Comparison of ENCODE assay signal across 8 cellular contexts in the genomic region with DNA sequence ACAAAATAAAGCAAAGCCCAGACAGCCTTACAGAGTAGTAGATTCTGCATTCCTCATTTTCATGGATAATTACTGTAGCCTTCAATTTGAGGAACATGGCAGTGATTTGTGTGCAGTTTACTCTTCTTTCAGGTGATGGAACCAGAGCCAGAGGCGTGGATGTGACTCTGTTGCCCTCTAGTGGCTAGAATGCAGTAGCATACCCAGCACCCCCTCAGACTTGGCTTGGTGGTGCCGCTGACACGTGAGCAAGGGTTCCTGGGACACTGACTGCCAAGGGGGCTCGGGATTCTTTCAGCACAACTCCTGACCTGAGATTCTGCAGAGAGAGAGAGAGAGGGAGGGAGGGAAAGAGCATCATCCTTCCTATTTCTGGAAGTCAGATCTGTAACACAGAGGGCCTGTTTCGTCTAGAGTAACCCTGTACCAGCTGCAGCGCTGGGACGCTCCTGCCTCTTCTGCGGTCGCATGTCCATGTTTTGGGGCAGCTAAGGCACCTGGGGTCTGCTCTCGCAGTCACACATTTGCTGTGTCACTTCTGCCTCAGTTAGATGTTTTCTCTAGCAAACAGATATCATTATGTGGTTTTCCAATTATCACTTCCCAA.
DNase-seq lines count a peak whose midpoint lies in the region; ATAC-seq and TF ChIP-seq lines count a peak whose summit lies in the region.

No MANE protein-coding gene starts in this region.

- H3K9me3 ChIP-seq in OCI-LY3 (ENCODE audit: insufficient read depth, low read length) (no peaks in the 10 kb centered on the region), ovary (no peaks in the 10 kb centered on the region)

- DNase-seq in Daoy (ENCODE audit: low read depth) (peak; percentile 46), HS-5 (ENCODE audit: low read depth) (peak; percentile 25), glomerular visceral epithelial cell (ENCODE audit: extremely low spot score) (peak; percentile 49), ovary (peak in 4 of 5 donors; percentile 11 to 30 (median 16)), GOT3 (lab: John Stamatoyannopoulos, UW) (no peak)
- DNase-seq in activated gamma-delta T cell treated with anti-CD3 and anti-CD28 coated beads, Interleukin-2, amount 50 U/mL, for 16 hours (ENCODE audit: low read depth): peak; percentile 1

- no peak overlapping the region for H3K9ac ChIP-seq in OCI-LY3 (ENCODE audit: low read length)

- no peak overlapping the region for H3K4me2 ChIP-seq in OCI-LY3 (ENCODE audit: low read length)

- H3K36me3 ChIP-seq in OCI-LY3 (replicated peaks; ENCODE audit: low read depth, low read length) (no peaks in the 10 kb centered on the region), ovary (no peaks in the 10 kb centered on the region)

- ATAC-seq in GM21381 (IDR thresholded peaks at IDR 0.05; ENCODE audit: unreplicated experiment): peak; percentile 85

- H3K27me3 ChIP-seq in OCI-LY3 (ENCODE audit: low read depth, low read length) (0 out of 2 replicates have a peak, but pooled peaks cover 3% of the 10 kb centered on the region), ovary (no peaks in the 10 kb centered on the region)

- no peak overlapping the region for H2AFZ ChIP-seq in OCI-LY3 (ENCODE audit: low read depth, low read length)

- peak; percentile 87 for TF ChIP-seq CTCF in OCI-LY3 (IDR thresholded peaks at IDR 0.05; ENCODE audit: low read depth, low read length)
- no peak for TF ChIP-seq CTCF in ovary (IDR thresholded peaks at IDR 0.05)

- no peaks in the 10 kb centered on the region for H4K20me1 ChIP-seq in OCI-LY3 (ENCODE audit: insufficient read depth, low read length)

- no peak for TF ChIP-seq EP300 in ovary (IDR thresholded peaks at IDR 0.05)

- no peak for TF ChIP-seq POLR2A in ovary (IDR thresholded peaks at IDR 0.05)

- H3K79me2 ChIP-seq in OCI-LY3 (ENCODE audit: low read length): no peaks in the 10 kb centered on the region

- WGBS in ovary, 3 donors: 27 to 34% (median 27%) methylated on average over 10 of the region's 10 CpGs

- no peak overlapping the region for H3K4me3 ChIP-seq in OCI-LY3 (ENCODE audit: low read length)
- no peak overlapping the region for H3K4me3 ChIP-seq in ovary

- intact Hi-C loops in ovary (cut with DNase I): loop anchor here in 1 of 4 donors (10.0 kb wide), 1 partner anchor 553 kb away; no protein-coding TSS in a partner anchor

- no peaks in the 10 kb centered on the region for H3K4me1 ChIP-seq in OCI-LY3 (ENCODE audit: low read length)
- no peaks in the 10 kb centered on the region for H3K4me1 ChIP-seq in ovary (ENCODE audit: insufficient read depth)

- no peak overlapping the region for H3K27ac ChIP-seq in OCI-LY3 (ENCODE audit: low read length)
- no peak overlapping the region for H3K27ac ChIP-seq in ovary
